ENCODE assay signal across 23 cellular contexts in genomic region chr11:78635814-78636506, GRCh38.
DNase-seq lines count a peak whose midpoint lies in the region; ATAC-seq and TF ChIP-seq lines count a peak whose summit lies in the region.
"Had no signal": no experiment of that assay in that cellular context is flagged by ENCODE, and none has a peak within 500 bp of the region (broad histone marks: within the 10 kb centered on the region; RNA-seq: fewer than 3 reads in every experiment).

No MANE protein-coding gene starts in this region.

- intact Hi-C loops in activated CD8-positive, alpha-beta T cell treated with anti-CD3 and anti-CD28 coated beads for 36 hours (cut with micrococcal nuclease): no loop called here
- intact Hi-C loops in activated naive CD4-positive, alpha-beta T cell treated with anti-CD3 and anti-CD28 coated beads for 36 hours (cut with micrococcal nuclease): no loop called here

- no peak for DNase-seq in activated CD8-positive, alpha-beta T cell treated with anti-CD3 and anti-CD28 coated beads for 36 hours
- no peak for DNase-seq in activated CD8-positive, alpha-beta T cell treated with anti-CD3 and anti-CD28 coated beads, Interleukin-2, amount 10 ng/mL, durations not matched to agents 7 days and 5 days
- DNase-seq in activated naive CD8-positive, alpha-beta T cell treated with anti-CD3 and anti-CD28 coated beads, Interleukin-2, amount 50 U/mL, for 24 hours: no peak
- no peak for DNase-seq in NCI-H510A treated with DMSO at 0.1 percent for 48 hours (lab: John Stamatoyannopoulos, UW)
- no peak for DNase-seq in activated naive CD4-positive, alpha-beta T cell treated with anti-CD3 and anti-CD28 coated beads for 36 hours
- DNase-seq: activated CD4-positive, CD25-positive, alpha-beta regulatory T cell treated with anti-CD3 and anti-CD28 coated beads, Interleukin-2, amount 50 U/mL, for 72 hours; activated naive CD4-positive, alpha-beta T cell treated with Interleukin-2 at 50 U/mL for 16 hours; BE2C; central memory CD4-positive, alpha-beta T cell; dermis blood vessel endothelial cell; GOT3; NCI-H1092 treated with DMSO at 0.1 percent for 48 hours; NCI-H2029 treated with DMSO at 0.1 percent for 48 hours; NCI-H446; PC-9; SHP77 treated with DMSO at 0.1 percent for 48 hours; stimulated activated CD8-positive, alpha-beta memory T cell treated with anti-CD3 and anti-CD28 coated beads, Interleukin-4, amount 100 ng/mL, for 48 hours; substantia nigra; SW 1271 had no signal

- H3K4me1 Mint-ChIP-seq in activated CD8-positive, alpha-beta T cell treated with anti-CD3 and anti-CD28 coated beads for 36 hours (ENCODE audit: low read depth): peaks cover 21% of the 10 kb centered on the region
- H3K4me1 Mint-ChIP-seq in activated CD8-positive, alpha-beta T cell treated with anti-CD3 and anti-CD28 coated beads, Interleukin-2, amount 10 ng/mL, durations not matched to agents 7 days and 5 days (ENCODE audit: low read depth): peaks cover 6% of the 10 kb centered on the region
- peaks cover 24% of the 10 kb centered on the region for H3K4me1 Mint-ChIP-seq in activated naive CD8-positive, alpha-beta T cell treated with anti-CD3 and anti-CD28 coated beads, Interleukin-2, amount 50 U/mL, for 24 hours
- peaks cover 12% of the 10 kb centered on the region for H3K4me1 Mint-ChIP-seq in activated naive CD4-positive, alpha-beta T cell treated with anti-CD3 and anti-CD28 coated beads for 36 hours (ENCODE audit: low read depth)

- H3K27me3 Mint-ChIP-seq in activated CD8-positive, alpha-beta T cell treated with anti-CD3 and anti-CD28 coated beads for 36 hours: peaks cover 9% of the 10 kb centered on the region
- no peaks in the 10 kb centered on the region for H3K27me3 Mint-ChIP-seq in activated CD8-positive, alpha-beta T cell treated with anti-CD3 and anti-CD28 coated beads, Interleukin-2, amount 10 ng/mL, durations not matched to agents 7 days and 5 days (ENCODE audit: low read depth)
- peaks cover 18% of the 10 kb centered on the region for H3K27me3 Mint-ChIP-seq in activated naive CD8-positive, alpha-beta T cell treated with anti-CD3 and anti-CD28 coated beads, Interleukin-2, amount 50 U/mL, for 24 hours
- peaks cover 7% of the 10 kb centered on the region for H3K27me3 Mint-ChIP-seq in activated naive CD4-positive, alpha-beta T cell treated with anti-CD3 and anti-CD28 coated beads for 36 hours (ENCODE audit: low read depth)

- ATAC-seq in activated CD8-positive, alpha-beta T cell treated with anti-CD3 and anti-CD28 coated beads for 36 hours: peak; percentile 80
- no peak for ATAC-seq in activated CD8-positive, alpha-beta T cell treated with anti-CD3 and anti-CD28 coated beads, Interleukin-2, amount 10 ng/mL, durations not matched to agents 7 days and 5 days
- peak; percentile 86 for ATAC-seq in GM21526 (IDR thresholded peaks at IDR 0.05; ENCODE audit: low FRiP score, unreplicated experiment)
- ATAC-seq in HG03439 (IDR thresholded peaks at IDR 0.05; ENCODE audit: unreplicated experiment): peak; percentile 63
- ATAC-seq in activated naive CD8-positive, alpha-beta T cell treated with anti-CD3 and anti-CD28 coated beads, Interleukin-2, amount 50 U/mL, for 24 hours: peak; percentile 76
- no peak for ATAC-seq in GM19463 (IDR thresholded peaks at IDR 0.05; ENCODE audit: unreplicated experiment)
- ATAC-seq: A549 had no signal

- no peak overlapping the region for H3K4me3 Mint-ChIP-seq in activated CD8-positive, alpha-beta T cell treated with anti-CD3 and anti-CD28 coated beads for 36 hours
- H3K4me3 Mint-ChIP-seq in activated CD8-positive, alpha-beta T cell treated with anti-CD3 and anti-CD28 coated beads, Interleukin-2, amount 10 ng/mL, durations not matched to agents 7 days and 5 days: no peak overlapping the region
- H3K4me3 Mint-ChIP-seq in activated naive CD8-positive, alpha-beta T cell treated with anti-CD3 and anti-CD28 coated beads, Interleukin-2, amount 50 U/mL, for 24 hours: no peak overlapping the region
- H3K4me3 Mint-ChIP-seq in activated naive CD4-positive, alpha-beta T cell treated with anti-CD3 and anti-CD28 coated beads for 36 hours: no peak overlapping the region

- TF ChIP-seq CTCF in activated CD8-positive, alpha-beta T cell treated with anti-CD3 and anti-CD28 coated beads for 36 hours (IDR thresholded peaks at IDR 0.05): no peak

- H3K9me3 Mint-ChIP-seq in activated CD8-positive, alpha-beta T cell treated with anti-CD3 and anti-CD28 coated beads for 36 hours: peaks cover 7% of the 10 kb centered on the region
- H3K9me3 Mint-ChIP-seq in activated CD8-positive, alpha-beta T cell treated with anti-CD3 and anti-CD28 coated beads, Interleukin-2, amount 10 ng/mL, durations not matched to agents 7 days and 5 days (ENCODE audit: insufficient read depth): peaks cover 5% of the 10 kb centered on the region
- H3K9me3 Mint-ChIP-seq in activated naive CD8-positive, alpha-beta T cell treated with anti-CD3 and anti-CD28 coated beads, Interleukin-2, amount 50 U/mL, for 24 hours: peaks cover 13% of the 10 kb centered on the region
- peaks cover 9% of the 10 kb centered on the region for H3K9me3 Mint-ChIP-seq in activated naive CD4-positive, alpha-beta T cell treated with anti-CD3 and anti-CD28 coated beads for 36 hours

- peaks cover 3% of the 10 kb centered on the region for H3K36me3 Mint-ChIP-seq in activated CD8-positive, alpha-beta T cell treated with anti-CD3 and anti-CD28 coated beads for 36 hours (ENCODE audit: low read depth)
- peaks cover 4% of the 10 kb centered on the region for H3K36me3 Mint-ChIP-seq in activated CD8-positive, alpha-beta T cell treated with anti-CD3 and anti-CD28 coated beads, Interleukin-2, amount 10 ng/mL, durations not matched to agents 7 days and 5 days (ENCODE audit: low read depth)
- H3K36me3 Mint-ChIP-seq in activated naive CD8-positive, alpha-beta T cell treated with anti-CD3 and anti-CD28 coated beads, Interleukin-2, amount 50 U/mL, for 24 hours (ENCODE audit: low read depth): peaks cover 7% of the 10 kb centered on the region
- H3K36me3 Mint-ChIP-seq in activated naive CD4-positive, alpha-beta T cell treated with anti-CD3 and anti-CD28 coated beads for 36 hours (ENCODE audit: low read depth): peaks cover 1% of the 10 kb centered on the region

- POLR2A ChIA-PET in activated CD8-positive, alpha-beta T cell treated with anti-CD3 and anti-CD28 coated beads for 36 hours (lab: Charles Lee): interaction anchor here (0.6 kb wide), 1 partner anchor 10 kb away, joined by 4 read pairs; no protein-coding TSS in a partner anchor
- POLR2A ChIA-PET in activated CD8-positive, alpha-beta T cell treated with anti-CD3 and anti-CD28 coated beads, Interleukin-2, amount 10 ng/mL, durations not matched to agents 7 days and 5 days (lab: Charles Lee): no interaction called here

- H3K27ac Mint-ChIP-seq in activated CD8-positive, alpha-beta T cell treated with anti-CD3 and anti-CD28 coated beads for 36 hours: no peak overlapping the region
- H3K27ac Mint-ChIP-seq in activated CD8-positive, alpha-beta T cell treated with anti-CD3 and anti-CD28 coated beads, Interleukin-2, amount 10 ng/mL, durations not matched to agents 7 days and 5 days: no peak overlapping the region
- peak overlapping the region; percentile 48 for H3K27ac Mint-ChIP-seq in activated naive CD8-positive, alpha-beta T cell treated with anti-CD3 and anti-CD28 coated beads, Interleukin-2, amount 50 U/mL, for 24 hours
- H3K27ac Mint-ChIP-seq in activated naive CD4-positive, alpha-beta T cell treated with anti-CD3 and anti-CD28 coated beads for 36 hours: no peak overlapping the region

- CTCF ChIA-PET in activated CD8-positive, alpha-beta T cell treated with anti-CD3 and anti-CD28 coated beads for 36 hours (lab: Charles Lee): interaction anchor here (0.6 to 2.8 kb wide), 3 partner anchors 9 to 109 kb away, joined by 3 to 15 read pairs (median 3); no protein-coding TSS in a partner anchor
- CTCF ChIA-PET in activated CD8-positive, alpha-beta T cell treated with anti-CD3 and anti-CD28 coated beads, Interleukin-2, amount 10 ng/mL, durations not matched to agents 7 days and 5 days (lab: Charles Lee): interaction anchor here (2.8 kb wide), 1 partner anchor 10 kb away, joined by 19 read pairs; no protein-coding TSS in a partner anchor
- CTCF ChIA-PET in activated naive CD4-positive, alpha-beta T cell treated with anti-CD3 and anti-CD28 coated beads for 36 hours (lab: Charles Lee): interaction anchor here (1.6 to 2.7 kb wide), 2 partner anchors 10 to 12 kb away, joined by 3 to 15 read pairs; no protein-coding TSS in a partner anchor

Comparison
In these comparisons a context has a peak if more than half of its experiments do, and no peak if none do; other contexts are left out.
1. ATAC-seq: peak in activated CD8-positive, alpha-beta T cell treated with anti-CD3 and anti-CD28 coated beads for 36 hours (single experiment), GM21526 (single experiment), HG03439 (single experiment) and activated naive CD8-positive, alpha-beta T cell treated with anti-CD3 and anti-CD28 coated beads, Interleukin-2, amount 50 U/mL, for 24 hours (single experiment); none in activated CD8-positive, alpha-beta T cell treated with anti-CD3 and anti-CD28 coated beads, Interleukin-2, amount 10 ng/mL, durations not matched to agents 7 days and 5 days (single experiment) and GM19463 (single experiment).